Comparison of ENCODE assay signal across 7 cellular contexts in genomic region chr20:47846651-47847050, GRCh38.
DNase-seq lines count a peak whose midpoint lies in the region; ATAC-seq, FAIRE-seq and TF ChIP-seq lines count a peak whose summit lies in the region.
"Not testable (repeated sequence)": the region's sequence is repeated elsewhere in the genome, so short reads cannot be mapped to it uniquely, and the experiment has no call there.

No MANE protein-coding gene starts in this region.

- DNase-seq in NCI-H2171 (lab: John Stamatoyannopoulos, UW) (peak; percentile 61), cerebellar cortex (ENCODE audit: low spot score) (peak; percentile 5), foreskin keratinocyte (peak in 1 of 2 donors; percentile 49), occipital lobe (lab: John Stamatoyannopoulos, UW) (peak; percentile 17)
- not testable (repeated sequence) for DNase-seq in PC-9; keratinocyte (ENCODE audit: low read depth, low spot score)

- H3K79me2 ChIP-seq in PC-9 (ENCODE audit: low read depth); keratinocyte (ENCODE audit: control insufficient read depth, insufficient read depth, low read length): not testable (repeated sequence)

- not testable (repeated sequence) for ATAC-seq in foreskin keratinocyte

- dilution Hi-C loops in keratinocyte (cut with MboI; ENCODE audit: extremely low pct_ligation_motif_present, low sequenced_read_pairs) = not testable (repeated sequence)

- H2AFZ ChIP-seq in PC-9; keratinocyte (ENCODE audit: control insufficient read depth, low read length): not testable (repeated sequence)

- not testable (repeated sequence) for FAIRE-seq in keratinocyte (lab: Jason Lieb, UNC)

- H3K36me3 ChIP-seq in BLaER1 treated with 17β-estradiol and CSF1 and Interleukin-3, amounts not matched to agents 10 nM and 100 nM; PC-9 (ENCODE audit: low read depth); keratinocyte (ENCODE audit: control insufficient read depth in 2 of 2, extremely low read depth in 1 of 2, insufficient read depth in 2 of 2, low read length in 2 of 2): not testable (repeated sequence)

- not testable (repeated sequence) for H3K9me2 ChIP-seq in PC-9 (ENCODE audit: insufficient read depth)

- not testable (repeated sequence) for H3K4me3 ChIP-seq in BLaER1 treated with 17β-estradiol and CSF1 and Interleukin-3, amounts not matched to agents 10 nM and 100 nM; PC-9; keratinocyte (ENCODE audit: control insufficient read depth in 2 of 3, extremely low read depth in 1 of 3, insufficient read depth in 2 of 3, low read depth in 1 of 3, low read length in 3 of 3)

- peak overlapping the region in 8 of 11 experiments; percentile 49 to 68 (median 60); a peak in 9 of 22 replicates for H3K4me2 ChIP-seq in BLaER1 treated with 17β-estradiol and CSF1 and Interleukin-3, amounts not matched to agents 10 nM and 100 nM
- H3K4me2 ChIP-seq in PC-9 = peak overlapping the region; percentile 69; the same call in 1 of the 2 replicates
- H3K4me2 ChIP-seq in keratinocyte (ENCODE audit: control insufficient read depth, extremely low read depth, insufficient read depth, low read depth, low read length) = not testable (repeated sequence)

- not testable (repeated sequence) for H3K9ac ChIP-seq in BLaER1 treated with 17β-estradiol and CSF1 and Interleukin-3, amounts not matched to agents 10 nM and 100 nM
- peak overlapping the region; percentile 28 for H3K9ac ChIP-seq in keratinocyte (ENCODE audit: control insufficient read depth, extremely low read depth, insufficient read depth, low read length)

- not testable (repeated sequence) for H3K27me3 ChIP-seq in BLaER1 treated with 17β-estradiol and CSF1 and Interleukin-3, amounts not matched to agents 10 nM and 100 nM; PC-9 (ENCODE audit: insufficient read depth, low read depth); foreskin keratinocyte; keratinocyte (ENCODE audit: control insufficient read depth, extremely low read depth, insufficient read depth, low read length)

- POLR2A ChIA-PET in PC-9 (lab: Charles Lee; ENCODE audit: unreplicated experiment) = not testable (repeated sequence)

- peaks cover 17 to 51% (median 42%) of the 10 kb centered on the region in 10 experiments for H3K4me1 ChIP-seq in BLaER1 treated with 17β-estradiol and CSF1 and Interleukin-3, amounts not matched to agents 10 nM and 100 nM
- H3K4me1 ChIP-seq in PC-9 (replicated peaks; ENCODE audit: insufficient read depth) (peaks cover 70% of the 10 kb centered on the region), foreskin keratinocyte (peaks cover 36% of the 10 kb centered on the region), keratinocyte (ENCODE audit: control insufficient read depth, extremely low read depth, insufficient read depth, low read length) (peaks cover 41% of the 10 kb centered on the region)

- CTCF ChIA-PET in PC-9 (lab: Charles Lee) = not testable (repeated sequence)

- TF ChIP-seq CTCF in PC-9 (conservative IDR thresholded peaks at IDR 0.05); foreskin keratinocyte (conservative IDR thresholded peaks at IDR 0.05); keratinocyte (optimal IDR thresholded peaks at IDR 0.05 in 1 of 3, IDR thresholded peaks at IDR 0.05 in 1 of 3, conservative IDR thresholded peaks at IDR 0.05 in 1 of 3; ENCODE audit: extremely low read depth in 1 of 3, insufficient read depth in 2 of 3, low read length in 3 of 3): not testable (repeated sequence)

- H3K9me1 ChIP-seq in keratinocyte (ENCODE audit: control insufficient read depth, extremely low read depth, insufficient read depth, low read length) = not testable (repeated sequence)

- not testable (repeated sequence) for H3K27ac ChIP-seq in BLaER1 treated with 17β-estradiol and CSF1 and Interleukin-3, amounts not matched to agents 10 nM and 100 nM; keratinocyte (ENCODE audit: control insufficient read depth, insufficient read depth, low read length)
- peak overlapping the region; percentile 95 for H3K27ac ChIP-seq in PC-9
- H3K27ac ChIP-seq in foreskin keratinocyte = peak overlapping the region; percentile 39

- not testable (repeated sequence) for H4K20me1 ChIP-seq in BLaER1 treated with 17β-estradiol and CSF1 and Interleukin-3, amounts not matched to agents 10 nM and 100 nM; PC-9 (ENCODE audit: insufficient read depth); keratinocyte (ENCODE audit: control insufficient read depth, extremely low read depth, insufficient read depth, low read length)

- not testable (repeated sequence) for H3K9me3 ChIP-seq in BLaER1 treated with 17β-estradiol and CSF1 and Interleukin-3, amounts not matched to agents 10 nM and 100 nM (replicated peaks in 1 of 11); PC-9 (ENCODE audit: insufficient read depth, low read depth); keratinocyte (ENCODE audit: control insufficient read depth, low read depth, low read length)

- H3F3A ChIP-seq in PC-9 (ENCODE audit: insufficient read depth, low read depth) = peaks cover 49% of the 10 kb centered on the region

- intact Hi-C loops in PC-9 (cut with micrococcal nuclease; ENCODE audit: unreplicated experiment) = not testable (repeated sequence)

- not testable (repeated sequence) for BruUV-seq in PC-9 (replicated peaks; lab: Mats Ljungman, UMichigan)
